ENCODE assay signal across 22 cellular contexts in genomic region chr14:52546318-52546670, GRCh38. TPM values are rescaled to one million over a fixed set of nuclear protein-coding genes. Genes with fewer than 3 reads are reported as not detected.
DNase-seq lines count a peak whose midpoint lies in the region; ATAC-seq and TF ChIP-seq lines count a peak whose summit lies in the region.
"Had no signal": no experiment of that assay in that cellular context is flagged by ENCODE, and none has a peak within 500 bp of the region (broad histone marks: within the 10 kb centered on the region; RNA-seq: fewer than 3 reads in every experiment).

No MANE protein-coding gene starts in this region.

- no peak overlapping the region for H3K9ac ChIP-seq in BLaER1
- H3K9ac ChIP-seq in neural progenitor cell: no peak overlapping the region

- H3K27me3 Mint-ChIP-seq in WTC11 (ENCODE audit: low read depth) (no peaks in the 10 kb centered on the region), neural progenitor cell (ENCODE audit: insufficient read depth, low read depth) (no peaks in the 10 kb centered on the region)
- H3K27me3 Mint-ChIP-seq in activated CD4-positive, alpha-beta T cell treated with anti-CD3 and anti-CD28 coated beads, Interleukin-2, amount 10 ng/mL, durations not matched to agents 24 days and 14 days: no peaks in the 10 kb centered on the region

- TF ChIP-seq CTCF in LNCaP clone FGC (IDR thresholded peaks at IDR 0.05; ENCODE audit: control insufficient read depth, extremely low read depth, insufficient read depth): no peak
- TF ChIP-seq CTCF in WTC11 (IDR thresholded peaks at IDR 0.05): no peak
- no peak for TF ChIP-seq CTCF in prostate gland (IDR thresholded peaks at IDR 0.05)
- no peak for TF ChIP-seq CTCF in neural progenitor cell (IDR thresholded peaks at IDR 0.05)

- ATAC-seq in WTC11: peak; percentile 57; the same call in 1 of the 2 replicates
- ATAC-seq: A549, SK-N-SH treated with all-trans-retinoic acid at 6 μM for 48 hours had no signal

- peaks cover 16% of the 10 kb centered on the region for H3K36me3 ChIP-seq in BLaER1
- H3K36me3 ChIP-seq in prostate gland: no peaks in the 10 kb centered on the region
- H3K36me3 ChIP-seq in neural progenitor cell: peaks cover 6% of the 10 kb centered on the region

- no peak for TF ChIP-seq POLR2A in prostate gland (IDR thresholded peaks at IDR 0.05)

- H3K4me2 ChIP-seq in BLaER1: peak overlapping the region; percentile 41
- no peak overlapping the region for H3K4me2 ChIP-seq in neural progenitor cell
- H3K4me2 ChIP-seq: A549, PC-9 had no signal

- H3K9me3 Mint-ChIP-seq in WTC11 (no peaks in the 10 kb centered on the region), neural progenitor cell (no peaks in the 10 kb centered on the region)
- no peaks in the 10 kb centered on the region for H3K9me3 Mint-ChIP-seq in activated CD4-positive, alpha-beta T cell treated with anti-CD3 and anti-CD28 coated beads, Interleukin-2, amount 10 ng/mL, durations not matched to agents 24 days and 14 days
- H3K9me3 Mint-ChIP-seq: H9 had no signal

- peaks cover 26% of the 10 kb centered on the region for H3K79me2 ChIP-seq in neural progenitor cell (ENCODE audit: low read depth)

- peaks cover 10% of the 10 kb centered on the region for H3F3A ChIP-seq in neural progenitor cell (ENCODE audit: low read depth)

- H4K20me1 ChIP-seq in BLaER1 (no peaks in the 10 kb centered on the region), neural progenitor cell (ENCODE audit: low read depth) (no peaks in the 10 kb centered on the region)

- peaks cover 29% of the 10 kb centered on the region for H3K4me1 ChIP-seq in BLaER1
- peaks cover 6% of the 10 kb centered on the region for H3K4me1 ChIP-seq in prostate gland (replicated peaks)
- H3K4me1 ChIP-seq in neural progenitor cell: peaks cover 6% of the 10 kb centered on the region
- H3K4me1 ChIP-seq: A549 had no signal

- CTCF ChIA-PET in WTC11 (lab: Charles Lee): no interaction called here

- intact Hi-C loops in prostate gland (cut with DNase I): no loop called here
- intact Hi-C loops in activated CD4-positive, alpha-beta T cell treated with anti-CD3 and anti-CD28 coated beads, Interleukin-2, amount 10 ng/mL, durations not matched to agents 24 days and 14 days (cut with micrococcal nuclease): no loop called here

- H3K4me1 Mint-ChIP-seq in WTC11 (peaks cover 19% of the 10 kb centered on the region), neural progenitor cell (peaks cover 15% of the 10 kb centered on the region)
- H3K4me1 Mint-ChIP-seq in activated CD4-positive, alpha-beta T cell treated with anti-CD3 and anti-CD28 coated beads, Interleukin-2, amount 10 ng/mL, durations not matched to agents 24 days and 14 days: peaks cover 18% of the 10 kb centered on the region

- H3K27ac ChIP-seq in BLaER1 (no peak overlapping the region), prostate gland (peak overlapping the region; percentile 78 to 96), neural progenitor cell (no peak overlapping the region)
- H3K27ac ChIP-seq: A549, HL-60, PC-9, RWPE1 had no signal

- H2AFZ ChIP-seq in neural progenitor cell (replicated peaks): no peak overlapping the region
- H2AFZ ChIP-seq: PC-9 had no signal

- DNase-seq in LNCaP clone FGC (ENCODE audit: low read depth) (no peak), WTC11 (ENCODE audit: low spot score) (no peak), prostate gland (ENCODE audit: low spot score) (no peak), neural progenitor cell (ENCODE audit: low spot score) (no peak), iPS-NIHi11 (ENCODE audit: low spot score) (no peak), NCI-H187 treated with DMSO at 0.1 percent for 48 hours (lab: John Stamatoyannopoulos, UW) (no peak)
- no peak for DNase-seq in activated CD4-positive, alpha-beta T cell treated with anti-CD3 and anti-CD28 coated beads, Interleukin-2, amount 10 ng/mL, durations not matched to agents 24 days and 14 days
- DNase-seq: H9, IMR-90, Kasumi-1, NCI-H1105, NCI-H1694, NCI-H2227 treated with DMSO at 0.1 percent for 48 hours, NCI-H510A treated with DMSO at 0.1 percent for 48 hours, NCI-H774, PC-9, SIG-M5 had no signal

- H3K27me3 ChIP-seq in BLaER1: no peaks in the 10 kb centered on the region
- no peaks in the 10 kb centered on the region for H3K27me3 ChIP-seq in prostate gland (replicated peaks; ENCODE audit: insufficient read depth)
- no peaks in the 10 kb centered on the region for H3K27me3 ChIP-seq in neural progenitor cell

- H3K27ac Mint-ChIP-seq in WTC11 (no peak overlapping the region), neural progenitor cell (no peak overlapping the region)
- no peak overlapping the region for H3K27ac Mint-ChIP-seq in activated CD4-positive, alpha-beta T cell treated with anti-CD3 and anti-CD28 coated beads, Interleukin-2, amount 10 ng/mL, durations not matched to agents 24 days and 14 days

- H3K4me3 ChIP-seq in BLaER1 (no peak overlapping the region), LNCaP clone FGC (ENCODE audit: low read depth, low read length) (peak overlapping the region; percentile 8), prostate gland (no peak overlapping the region), neural progenitor cell (no peak overlapping the region)
- H3K4me3 ChIP-seq: A549, PC-9 had no signal

- POLR2A ChIA-PET in WTC11 (lab: Charles Lee): no interaction called here

- H3K4me3 Mint-ChIP-seq in WTC11 (no peak overlapping the region), neural progenitor cell (no peak overlapping the region)
- H3K4me3 Mint-ChIP-seq in activated CD4-positive, alpha-beta T cell treated with anti-CD3 and anti-CD28 coated beads, Interleukin-2, amount 10 ng/mL, durations not matched to agents 24 days and 14 days: no peak overlapping the region
- H3K4me3 Mint-ChIP-seq: H9 had no signal

- H3K9me3 ChIP-seq in BLaER1 (no peaks in the 10 kb centered on the region), prostate gland (no peaks in the 10 kb centered on the region), neural progenitor cell (ENCODE audit: low read depth) (no peaks in the 10 kb centered on the region)
- H3K9me3 ChIP-seq: A549 had no signal

- WGBS in prostate gland: 79% methylated on average over 4 of the region's 4 CpGs

- H3K36me3 Mint-ChIP-seq in WTC11 (no peaks in the 10 kb centered on the region), neural progenitor cell (no peaks in the 10 kb centered on the region)
- peaks cover 10% of the 10 kb centered on the region for H3K36me3 Mint-ChIP-seq in activated CD4-positive, alpha-beta T cell treated with anti-CD3 and anti-CD28 coated beads, Interleukin-2, amount 10 ng/mL, durations not matched to agents 24 days and 14 days (ENCODE audit: low read depth)

TF ChIP-seq in WTC11, 78 proteins besides CTCF, POLR2A, EP300 and RAD21:
- TF ChIP-seq NR2C2 (CRISPR knock-in tag; IDR thresholded peaks at IDR 0.05) (no peak), MXD4 (CRISPR knock-in tag; IDR thresholded peaks at IDR 0.05; ENCODE audit: borderline replicate concordance) (no peak)
TF ChIP-seq in WTC11: peak in this region for 0.

RNA-seq across cellular contexts. Expression of gene TXNDC16, which starts 6.0 kb away (rescaled TPM):
- total RNA-seq in WTC11 (2021) (10.9 to 11.4 TPM (median 11.3 TPM) in 3 replicates), prostate gland (10 to 100 TPM; 14.0 to 37.1 TPM), neural progenitor cell (ENCODE audit: low replicate concordance) (17.9 and 22.6 TPM in 2 replicates)
- 4.7 and 6.2 TPM in 2 replicates for total RNA-seq in activated CD4-positive, alpha-beta T cell treated with anti-CD3 and anti-CD28 coated beads, Interleukin-2, amount 10 ng/mL, durations not matched to agents 24 days and 14 days

RNA-seq across cellular contexts. Expression of gene GPR137C, which starts 6.3 kb away (rescaled TPM):
- total RNA-seq in WTC11 (2021) (2.7 to 4.1 TPM (median 4.0 TPM) in 3 replicates), prostate gland (1 to 10 TPM in 1 of 2 donors, under 1 TPM in 1; 0.09 to 5.3 TPM), neural progenitor cell (ENCODE audit: low replicate concordance) (7.1 and 9.3 TPM in 2 replicates)
- total RNA-seq in activated CD4-positive, alpha-beta T cell treated with anti-CD3 and anti-CD28 coated beads, Interleukin-2, amount 10 ng/mL, durations not matched to agents 24 days and 14 days: 0.07 and 0.24 TPM in 2 replicates

Comparison
In these comparisons a context has a peak if more than half of its experiments do, and no peak if none do; other contexts are left out.
1. H3K27ac ChIP-seq: peak in prostate gland (2 of 2); none in BLaER1 (single experiment) and neural progenitor cell (single experiment).